8 cellular contexts compared by ENCODE assay signal in the genomic region with DNA sequence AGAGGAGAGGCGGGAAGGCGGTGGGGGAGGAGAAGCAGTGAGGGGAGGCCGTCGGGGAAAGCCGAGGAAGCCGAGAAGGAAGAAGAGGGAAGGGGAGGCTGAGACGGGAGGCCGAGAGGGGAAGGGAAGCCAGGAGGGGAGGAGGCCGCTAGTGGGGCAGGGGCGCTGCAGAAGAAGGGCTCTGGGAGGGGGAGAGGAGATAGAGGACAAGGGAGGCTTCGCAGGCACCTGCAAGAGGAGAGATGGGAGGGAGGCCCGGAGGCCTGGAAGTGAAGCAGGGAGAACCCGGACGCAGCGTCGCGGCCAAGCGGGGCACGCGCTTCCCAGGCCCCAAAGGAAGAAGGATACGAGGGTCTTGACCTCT. TPM values are rescaled to one million over a fixed set of nuclear protein-coding genes. Genes with fewer than 3 reads are reported as not detected.
DNase-seq lines count a peak whose midpoint lies in the region; ATAC-seq and TF ChIP-seq lines count a peak whose summit lies in the region.

No MANE protein-coding gene starts in this region.

- 12% methylated on average over 21 of the region's 21 CpGs for WGBS in SK-N-SH (ENCODE audit: low lambda C conversion rate)
- 3 to 4% methylated on average over 20 of the region's 21 CpGs for WGBS in esophagus squamous epithelium, 2 donors

- no peaks in the 10 kb centered on the region for H3K9me2 ChIP-seq in SK-N-SH

- H3K9me3 ChIP-seq in SK-N-SH: no peaks in the 10 kb centered on the region
- no peaks in the 10 kb centered on the region for H3K9me3 ChIP-seq in esophagus squamous epithelium
- H3K9me3 ChIP-seq in osteoblast (ENCODE audit: low read depth, low read length): no peaks in the 10 kb centered on the region

- H2AFZ ChIP-seq in SK-N-SH (ENCODE audit: low read depth) (peak overlapping the region; percentile 95), osteoblast (ENCODE audit: low read length) (peak overlapping the region; percentile 90)

- H3K36me3 ChIP-seq in H7 (replicated peaks; ENCODE audit: control insufficient read depth, insufficient read depth, low read length) (no peaks in the 10 kb centered on the region), SK-N-SH (replicated peaks in 1 of 2; ENCODE audit: control insufficient read depth in 1 of 2, insufficient read depth in 2 of 2, low read length in 1 of 2) (peaks cover 0 to 5% of the 10 kb centered on the region in 2 experiments), esophagus squamous epithelium (no peaks in the 10 kb centered on the region), osteoblast (ENCODE audit: insufficient read depth, low read length) (no peaks in the 10 kb centered on the region)

- no peak for TF ChIP-seq EP300 in SK-N-SH (IDR thresholded peaks at IDR 0.05; ENCODE audit: borderline replicate concordance in 1 of 2, low read depth in 1 of 2, low read length in 1 of 2)

- POLR2A ChIA-PET in SK-N-SH (lab: Yijun Ruan, JAX): interaction anchor here (0.5 to 1.3 kb wide), 4 partner anchors 26 to 84 kb away, joined by 4 to 6 read pairs (median 4); no protein-coding TSS in a partner anchor

- TF ChIP-seq CTCF in SK-N-SH (IDR thresholded peaks at IDR 0.05) (no peak), esophagus squamous epithelium (IDR thresholded peaks at IDR 0.05) (no peak), osteoblast (IDR thresholded peaks at IDR 0.05; ENCODE audit: extremely low read depth, low read depth, low read length) (no peak)

- no peak for TF ChIP-seq POLR2A in esophagus squamous epithelium (IDR thresholded peaks at IDR 0.05)

- H3K27ac ChIP-seq in SK-N-SH (ENCODE audit: low read depth in 2 of 2, low read length in 1 of 2) (peak overlapping the region; percentile 86 to 87), esophagus squamous epithelium (peak overlapping the region; percentile 91 to 98 (median 97)), osteoblast (ENCODE audit: low read depth, low read length) (peak overlapping the region; percentile 24)

- H3K4me3 ChIP-seq in H7 (ENCODE audit: insufficient read depth, low read depth, low read length) (peak overlapping the region; percentile 64), SK-N-SH (ENCODE audit: low read depth in 2 of 2, low read length in 1 of 2) (peak overlapping the region; percentile 56 to 82), esophagus squamous epithelium (peak overlapping the region; percentile 65 to 89 (median 72)), osteoblast (ENCODE audit: insufficient read depth, low read length) (peak overlapping the region; percentile 83)

- H3K4me1 ChIP-seq in SK-N-SH (ENCODE audit: control insufficient read depth in 1 of 2, insufficient read depth in 2 of 2, low read depth in 1 of 2, low read length in 1 of 2) (peaks cover 6 to 23% of the 10 kb centered on the region in 2 experiments), esophagus squamous epithelium (peaks cover 12 to 43% (median 21%) of the 10 kb centered on the region in 3 donors), osteoblast (ENCODE audit: insufficient read depth, low read length) (peaks cover 20% of the 10 kb centered on the region)

- H3K9ac ChIP-seq in SK-N-SH: peak overlapping the region; percentile 82

- intact Hi-C loops in esophagus squamous epithelium (cut with DNase I): no loop called here

- H3K4me2 ChIP-seq in SK-N-SH (peak overlapping the region; percentile 88), osteoblast (ENCODE audit: insufficient read depth, low read length) (peak overlapping the region; percentile 99)

- 0 out of 2 replicates have a peak, but pooled peaks cover 6% of the 10 kb centered on the region for H3K79me2 ChIP-seq in SK-N-SH (ENCODE audit: insufficient read depth)
- H3K79me2 ChIP-seq in osteoblast (ENCODE audit: insufficient read depth, low read length): no peaks in the 10 kb centered on the region

- DNase-seq in DMS53 (lab: John Stamatoyannopoulos, UW): peak; percentile 83
- no peak for DNase-seq in H7
- peak; percentile 71 for DNase-seq in SK-N-SH
- DNase-seq in esophagus squamous epithelium (lab: John Stamatoyannopoulos, UW): no peak
- DNase-seq in osteoblast (ENCODE audit: insufficient read length, low spot score, missing footprints): no peak
- no peak for DNase-seq in T-helper 9 cell

- H4K20me1 ChIP-seq in SK-N-SH (ENCODE audit: insufficient read depth) (no peaks in the 10 kb centered on the region), osteoblast (ENCODE audit: insufficient read depth, low read length) (peaks cover 6% of the 10 kb centered on the region)

- TF ChIP-seq RAD21 in SK-N-SH (IDR thresholded peaks at IDR 0.05; ENCODE audit: low read length): no peak

- no peak for ATAC-seq in HG03135 (IDR thresholded peaks at IDR 0.05; ENCODE audit: unreplicated experiment)
- ATAC-seq in HG02938 (IDR thresholded peaks at IDR 0.05; ENCODE audit: unreplicated experiment): no peak

- peaks cover 37% of the 10 kb centered on the region for H3F3A ChIP-seq in SK-N-SH (replicated peaks; ENCODE audit: insufficient read depth)

- H3K27me3 ChIP-seq in H7 (ENCODE audit: control insufficient read depth, insufficient read depth, low read length): peaks cover 15% of the 10 kb centered on the region
- no peaks in the 10 kb centered on the region for H3K27me3 ChIP-seq in SK-N-SH (ENCODE audit: insufficient read depth)
- H3K27me3 ChIP-seq in esophagus squamous epithelium: no peaks in the 10 kb centered on the region
- no peaks in the 10 kb centered on the region for H3K27me3 ChIP-seq in osteoblast (ENCODE audit: insufficient read depth, low read length)

- CTCF ChIA-PET in SK-N-SH (lab: Yijun Ruan, JAX): interaction anchor here (1.0 to 1.5 kb wide), 4 partner anchors 8 to 159 kb away, joined by 3 to 9 read pairs (median 4); no protein-coding TSS in a partner anchor

TF ChIP-seq in SK-N-SH, 30 proteins besides CTCF, POLR2A, EP300 and RAD21:
- TF ChIP-seq, protein P1, sequence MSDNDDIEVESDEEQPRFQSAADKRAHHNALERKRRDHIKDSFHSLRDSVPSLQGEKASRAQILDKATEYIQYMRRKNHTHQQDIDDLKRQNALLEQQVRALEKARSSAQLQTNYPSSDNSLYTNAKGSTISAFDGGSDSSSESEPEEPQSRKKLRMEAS (IDR thresholded peaks at IDR 0.05; ENCODE audit: low read depth): peak; percentile 40; the same call in 1 of the 2 replicates
- TF ChIP-seq GABPA (IDR thresholded peaks at IDR 0.05; ENCODE audit: low read depth): peak; percentile 4; the same call in 1 of the 2 replicates
- no peak for TF ChIP-seq TCF12 (IDR thresholded peaks at IDR 0.05)
- TF ChIP-seq, protein P2, sequence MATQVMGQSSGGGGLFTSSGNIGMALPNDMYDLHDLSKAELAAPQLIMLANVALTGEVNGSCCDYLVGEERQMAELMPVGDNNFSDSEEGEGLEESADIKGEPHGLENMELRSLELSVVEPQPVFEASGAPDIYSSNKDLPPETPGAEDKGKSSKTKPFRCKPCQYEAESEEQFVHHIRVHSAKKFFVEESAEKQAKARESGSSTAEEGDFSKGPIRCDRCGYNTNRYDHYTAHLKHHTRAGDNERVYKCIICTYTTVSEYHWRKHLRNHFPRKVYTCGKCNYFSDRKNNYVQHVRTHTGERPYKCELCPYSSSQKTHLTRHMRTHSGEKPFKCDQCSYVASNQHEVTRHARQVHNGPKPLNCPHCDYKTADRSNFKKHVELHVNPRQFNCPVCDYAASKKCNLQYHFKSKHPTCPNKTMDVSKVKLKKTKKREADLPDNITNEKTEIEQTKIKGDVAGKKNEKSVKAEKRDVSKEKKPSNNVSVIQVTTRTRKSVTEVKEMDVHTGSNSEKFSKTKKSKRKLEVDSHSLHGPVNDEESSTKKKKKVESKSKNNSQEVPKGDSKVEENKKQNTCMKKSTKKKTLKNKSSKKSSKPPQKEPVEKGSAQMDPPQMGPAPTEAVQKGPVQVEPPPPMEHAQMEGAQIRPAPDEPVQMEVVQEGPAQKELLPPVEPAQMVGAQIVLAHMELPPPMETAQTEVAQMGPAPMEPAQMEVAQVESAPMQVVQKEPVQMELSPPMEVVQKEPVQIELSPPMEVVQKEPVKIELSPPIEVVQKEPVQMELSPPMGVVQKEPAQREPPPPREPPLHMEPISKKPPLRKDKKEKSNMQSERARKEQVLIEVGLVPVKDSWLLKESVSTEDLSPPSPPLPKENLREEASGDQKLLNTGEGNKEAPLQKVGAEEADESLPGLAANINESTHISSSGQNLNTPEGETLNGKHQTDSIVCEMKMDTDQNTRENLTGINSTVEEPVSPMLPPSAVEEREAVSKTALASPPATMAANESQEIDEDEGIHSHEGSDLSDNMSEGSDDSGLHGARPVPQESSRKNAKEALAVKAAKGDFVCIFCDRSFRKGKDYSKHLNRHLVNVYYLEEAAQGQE (IDR thresholded peaks at IDR 0.05; ENCODE audit: low read depth, low read length): no peak

RNA-seq across cellular contexts. Expression of gene C17orf58, which starts 2.3 kb away (rescaled TPM):
- 55.8 and 57.0 TPM in 2 replicates for total RNA-seq in H7 (2014; rRNA removed; shearing (Covaris generic))
- polyA plus RNA-seq in SK-N-SH (2012; rRNA removed): 21.2 and 22.9 TPM in 2 replicates
- polyA plus RNA-seq in SK-N-SH (2012; cell fraction: cytosol; rRNA removed): 23.1 and 23.4 TPM in 2 replicates
- polyA plus RNA-seq in SK-N-SH (2012; cell fraction: nucleus; rRNA removed): 9.6 and 13.8 TPM in 2 replicates
- total RNA-seq in esophagus squamous epithelium (10 to 100 TPM in 1 of 4 donors, 1 to 10 TPM in 3; 6.4 to 10.7 (median 7.2) TPM), osteoblast (7.2 and 8.3 TPM in 2 replicates)

RNA-seq across cellular contexts. Expression of gene KPNA2, which starts 41.6 kb away (rescaled TPM):
- total RNA-seq in H7 (2014; rRNA removed; shearing (Covaris generic)): 390 and 410 TPM in 2 replicates
- polyA plus RNA-seq in SK-N-SH (2012; rRNA removed): 122 and 139 TPM in 2 replicates
- polyA plus RNA-seq in SK-N-SH (2012; cell fraction: cytosol; rRNA removed): 122 and 123 TPM in 2 replicates
- 71.3 and 114 TPM in 2 replicates for polyA plus RNA-seq in SK-N-SH (2012; cell fraction: nucleus; rRNA removed)
- total RNA-seq in esophagus squamous epithelium (10 to 100 TPM; 35.5 to 97.8 (median 60.3) TPM), osteoblast (40.1 and 40.9 TPM in 2 replicates)

Comparison
In these comparisons a context has a peak if more than half of its experiments do, and no peak if none do; other contexts are left out.
1. DNase-seq: peak in DMS53 (single experiment) and SK-N-SH (single experiment); none in H7 (single experiment), esophagus squamous epithelium (single experiment), osteoblast (single experiment) and T-helper 9 cell (single experiment).
2. H3K27ac ChIP-seq: peak in every context shown above with its lines; median percentile 97 in esophagus squamous epithelium; 86 in SK-N-SH; 24 in osteoblast.
3. Peak in every context shown above with its lines, with median percentiles within 50 percentile points of each other: H3K4me3 ChIP-seq.